1 cellular context compared by ENCODE assay signal in genomic region chr4:181827246-181827645, GRCh38.
TF ChIP-seq lines count a peak whose summit lies in the region.

No MANE protein-coding gene starts in this region.

TF ChIP-seq in GM23338, 12 proteins besides CTCF, POLR2A, EP300 and RAD21 (continued from another document):
- TF ChIP-seq POLR2AphosphoS5 (IDR thresholded peaks at IDR 0.05; ENCODE audit: low read depth) = no peak
- no peak for TF ChIP-seq NANOG (IDR thresholded peaks at IDR 0.05; ENCODE audit: borderline replicate concordance)
- TF ChIP-seq JUNB (IDR thresholded peaks at IDR 0.05; ENCODE audit: unreplicated experiment) = no peak
- no peak for TF ChIP-seq STAT1 (IDR thresholded peaks at IDR 0.05; ENCODE audit: unreplicated experiment)
- no peak for TF ChIP-seq ZNF114 (CRISPR knock-in tag; IDR thresholded peaks at IDR 0.05)
- TF ChIP-seq EZH2 (IDR thresholded peaks at IDR 0.05; ENCODE audit: low read depth, unreplicated experiment) = no peak
